1 cellular context compared by ENCODE assay signal in the genomic region with DNA sequence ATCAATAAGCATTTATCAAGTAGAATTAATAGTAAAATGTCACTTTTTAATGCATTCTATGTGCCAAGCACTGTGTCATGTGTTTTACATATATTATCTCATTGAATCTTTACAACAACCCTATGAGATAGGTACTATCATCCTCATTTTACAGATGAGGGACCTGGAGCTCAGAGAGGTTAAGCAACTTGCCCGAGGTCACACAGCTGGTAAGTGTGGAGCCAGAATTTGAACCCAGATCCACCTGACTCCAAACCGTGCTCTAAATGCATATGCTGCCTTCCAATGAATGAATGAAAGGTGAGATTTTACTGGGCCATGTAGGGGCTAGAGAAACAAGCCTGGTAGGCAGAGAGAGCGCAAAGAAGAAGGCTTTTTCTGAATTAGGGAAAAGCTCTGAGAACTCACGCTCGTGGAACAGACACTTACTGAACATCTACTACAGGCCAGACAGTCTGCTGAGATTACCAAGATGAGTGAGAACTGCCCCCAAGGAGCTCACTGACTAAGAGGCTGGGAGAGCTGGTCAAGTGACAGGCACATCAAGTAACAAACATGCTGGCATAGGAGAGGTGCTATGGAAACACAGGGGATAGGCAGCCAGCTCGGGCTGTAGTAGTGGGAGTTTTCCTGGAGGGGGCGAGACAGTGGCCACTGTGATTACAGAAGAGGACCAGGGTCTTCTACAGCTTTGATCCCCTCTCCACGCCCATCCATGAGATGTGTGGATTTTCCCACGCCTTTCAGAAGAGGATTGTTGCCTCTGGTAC.
A peak's percentile ranks its signal among the peaks of the same experiment; 100 is the strongest.
TF ChIP-seq lines count a peak whose summit lies in the region.

No MANE protein-coding gene starts in this region.

TF ChIP-seq in HEK293, 187 proteins besides CTCF, POLR2A, EP300 and RAD21 (continued from another document):
- TF ChIP-seq GLIS2 (tag by site-specific recombination; IDR thresholded peaks at IDR 0.05) (no peak), PRDM6 (tag by site-specific recombination; IDR thresholded peaks at IDR 0.05) (no peak), ATF2 (tag by site-specific recombination; IDR thresholded peaks at IDR 0.05; ENCODE audit: low read depth) (no peak), ZNF529 (tag by site-specific recombination; IDR thresholded peaks at IDR 0.05; ENCODE audit: insufficient replicate concordance) (no peak), ZNF768 (tag by site-specific recombination; IDR thresholded peaks at IDR 0.05) (peak; percentile 86; the same call in 1 of the 2 replicates), ZNF175 (tag by site-specific recombination; IDR thresholded peaks at IDR 0.05) (no peak), ZNF610 (tag by site-specific recombination; IDR thresholded peaks at IDR 0.05; ENCODE audit: borderline replicate concordance) (no peak), ZNF416 (tag by site-specific recombination; IDR thresholded peaks at IDR 0.05) (no peak), ZNF548 (tag by site-specific recombination; IDR thresholded peaks at IDR 0.05) (no peak), ZNF121 (tag by site-specific recombination; IDR thresholded peaks at IDR 0.05) (no peak), ZNF785 (tag by site-specific recombination; IDR thresholded peaks at IDR 0.05) (no peak)
- TF ChIP-seq, protein P1, sequence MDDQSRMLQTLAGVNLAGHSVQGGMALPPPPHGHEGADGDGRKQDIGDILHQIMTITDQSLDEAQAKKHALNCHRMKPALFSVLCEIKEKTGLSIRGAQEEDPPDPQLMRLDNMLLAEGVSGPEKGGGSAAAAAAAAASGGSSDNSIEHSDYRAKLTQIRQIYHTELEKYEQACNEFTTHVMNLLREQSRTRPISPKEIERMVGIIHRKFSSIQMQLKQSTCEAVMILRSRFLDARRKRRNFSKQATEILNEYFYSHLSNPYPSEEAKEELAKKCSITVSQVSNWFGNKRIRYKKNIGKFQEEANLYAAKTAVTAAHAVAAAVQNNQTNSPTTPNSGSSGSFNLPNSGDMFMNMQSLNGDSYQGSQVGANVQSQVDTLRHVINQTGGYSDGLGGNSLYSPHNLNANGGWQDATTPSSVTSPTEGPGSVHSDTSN (CRISPR knock-in tag; IDR thresholded peaks at IDR 0.05), result no peak
